In genomic region chr4:90357117-90357710, GRCh38 we compare ENCODE assay signal across 8 cellular contexts.
DNase-seq lines count a peak whose midpoint lies in the region; ATAC-seq, FAIRE-seq and TF ChIP-seq lines count a peak whose summit lies in the region.

No MANE protein-coding gene starts in this region.

- H3K27ac ChIP-seq in K562 (ENCODE audit: extremely low read depth, low read depth, low read length) (no peak overlapping the region), lower lobe of right lung (no peak overlapping the region)

- FAIRE-seq in K562 (lab: Jason Lieb, UNC): no peak
- no peak for FAIRE-seq in GM12891 (lab: Jason Lieb, UNC)

- ATAC-seq in GM21367 (IDR thresholded peaks at IDR 0.05; ENCODE audit: unreplicated experiment): peak; percentile 62
- ATAC-seq in K562: no peak
- peak in 1 of 2 donors; percentile 65 for ATAC-seq in lower lobe of right lung
- no peak for ATAC-seq in activated T-helper 17 cell treated with anti-CD3 and anti-CD28 coated beads, Interleukin-2, amount 50 U/mL, for 72 hours (replicated peaks)

- BruUV-seq in K562 (replicated peaks; lab: Mats Ljungman, UMichigan): no TSS peak

- H3K36me3 ChIP-seq in K562 (ENCODE audit: control insufficient read depth, insufficient read depth, low read length): no peaks in the 10 kb centered on the region
- H3K36me3 ChIP-seq in lower lobe of right lung: no peaks in the 10 kb centered on the region

- POLR2A ChIA-PET in K562 (lab: Yijun Ruan, JAX): no interaction called here

- TF ChIP-seq POLR2A in K562 (conservative IDR thresholded peaks at IDR 0.05) (no peak), GM12891 (IDR thresholded peaks at IDR 0.05; ENCODE audit: low read depth, low read length) (no peak)

- H3K79me2 ChIP-seq in K562 (ENCODE audit: control insufficient read depth, insufficient read depth, low read length): no peaks in the 10 kb centered on the region

- H3K9me3 Mint-ChIP-seq in activated T-helper 17 cell treated with anti-CD3 and anti-CD28 coated beads, Interleukin-2, amount 50 U/mL, for 72 hours: no peaks in the 10 kb centered on the region

- intact Hi-C loops in K562 (cut with micrococcal nuclease): no loop called here
- intact Hi-C loops in lower lobe of right lung (cut with DNase I): no loop called here

- H3K27me3 Mint-ChIP-seq in activated T-helper 17 cell treated with anti-CD3 and anti-CD28 coated beads, Interleukin-2, amount 50 U/mL, for 72 hours: no peaks in the 10 kb centered on the region

- in situ Hi-C loops in K562 (cut with MboI): no loop called here

- H3K4me3 Mint-ChIP-seq in activated T-helper 17 cell treated with anti-CD3 and anti-CD28 coated beads, Interleukin-2, amount 50 U/mL, for 72 hours: no peak overlapping the region

- H3K4me3 ChIP-seq in K562 (no peak overlapping the region), lower lobe of right lung (no peak overlapping the region)

- DNase-seq in Ammon's horn (ENCODE audit: low spot score) (peak; percentile 65), NCI-H2171 (lab: John Stamatoyannopoulos, UW) (peak; percentile 28), K562 (ENCODE audit: extremely low read depth in 1 of 4, low spot score in 3 of 4) (peak in 2 of 4 experiments; percentile 2 to 28), lower lobe of right lung (no peak), GM12891 (ENCODE audit: insufficient read length, low spot score) (no peak), activated gamma-delta T cell (lab: John Stamatoyannopoulos, UW) (no peak)

- CTCF ChIA-PET in K562 (lab: Yijun Ruan, JAX; ENCODE audit: low intra/inter-chr PET ratio): no interaction called here

- H3K36me3 Mint-ChIP-seq in activated T-helper 17 cell treated with anti-CD3 and anti-CD28 coated beads, Interleukin-2, amount 50 U/mL, for 72 hours (ENCODE audit: low read depth): no peaks in the 10 kb centered on the region

- 0% methylated on average over 3 of the region's 3 CpGs for WGBS in K562 (ENCODE audit: insufficient coverage, low coverage, missing lambda C conversion rate)

- no peaks in the 10 kb centered on the region for H3K9me1 ChIP-seq in K562 (ENCODE audit: control insufficient read depth, insufficient read depth, low read length)

- no peaks in the 10 kb centered on the region for H3K4me1 Mint-ChIP-seq in activated T-helper 17 cell treated with anti-CD3 and anti-CD28 coated beads, Interleukin-2, amount 50 U/mL, for 72 hours

- no peak overlapping the region for H3K9ac ChIP-seq in K562 (ENCODE audit: insufficient read depth in 1 of 2, low read depth in 2 of 2, low read length in 2 of 2)

- peak in 1 of 3 experiments; percentile 14; a peak in 1 of 6 replicates for TF ChIP-seq CTCF in K562 (IDR thresholded peaks at IDR 0.05 in 2 of 3, conservative IDR thresholded peaks at IDR 0.05 in 1 of 3; ENCODE audit: insufficient read depth in 2 of 3, low read depth in 1 of 3, low read length in 3 of 3)
- peak; percentile 47 for TF ChIP-seq CTCF in lower lobe of right lung (IDR thresholded peaks at IDR 0.05)

- H3K4me2 ChIP-seq in K562 (ENCODE audit: insufficient read depth, low read length): no peak overlapping the region

- no peak overlapping the region for H3K27ac Mint-ChIP-seq in activated T-helper 17 cell treated with anti-CD3 and anti-CD28 coated beads, Interleukin-2, amount 50 U/mL, for 72 hours

- H3K9me3 ChIP-seq in K562 (replicated peaks; ENCODE audit: control insufficient read depth, insufficient read depth, low read depth, low read length): no peaks in the 10 kb centered on the region
- no peaks in the 10 kb centered on the region for H3K9me3 ChIP-seq in lower lobe of right lung

- no peaks in the 10 kb centered on the region for H4K20me1 ChIP-seq in K562 (replicated peaks; ENCODE audit: control insufficient read depth, insufficient read depth, low read length)

- H2AFZ ChIP-seq in K562 (ENCODE audit: low read depth, low read length): no peak overlapping the region

- H3K4me1 ChIP-seq in K562 (replicated peaks in 1 of 2; ENCODE audit: control insufficient read depth in 2 of 2, insufficient read depth in 2 of 2, low read length in 2 of 2): no peaks in the 10 kb centered on the region
- H3K4me1 ChIP-seq in lower lobe of right lung: no peaks in the 10 kb centered on the region

- H3K27me3 ChIP-seq in K562 (ENCODE audit: control insufficient read depth in 2 of 2, insufficient read depth in 2 of 2, low read length in 2 of 2): no peaks in the 10 kb centered on the region
- H3K27me3 ChIP-seq in lower lobe of right lung (ENCODE audit: low read depth): no peaks in the 10 kb centered on the region

- TF ChIP-seq RAD21 in K562 (CRISPR knock-in tag; conservative IDR thresholded peaks at IDR 0.05 in 1 of 2, IDR thresholded peaks at IDR 0.05 in 1 of 2): peak; percentile 35 to 60

- no peak for TF ChIP-seq EP300 in K562 (IDR thresholded peaks at IDR 0.05; ENCODE audit: low read length)

TF ChIP-seq in K562, 482 proteins besides CTCF, POLR2A, EP300 and RAD21:
- TF ChIP-seq FOXA1 (IDR thresholded peaks at IDR 0.05; ENCODE audit: borderline replicate concordance) (no peak), ID3 (CRISPR knock-in tag; IDR thresholded peaks at IDR 0.05) (no peak), ID3 (tag; IDR thresholded peaks at IDR 0.05) (no peak)
TF ChIP-seq in K562: peak in this region for 0.

TF ChIP-seq in GM12891, 5 proteins besides CTCF, POLR2A, EP300 and RAD21:
- TF ChIP-seq POU2F2 (IDR thresholded peaks at IDR 0.05; ENCODE audit: low read depth, low read length): no peak
- TF ChIP-seq TAF1 (IDR thresholded peaks at IDR 0.05; ENCODE audit: low read depth, low read length): no peak
- no peak for TF ChIP-seq PAX5 (IDR thresholded peaks at IDR 0.05; ENCODE audit: insufficient read depth, low read length, severe bottlenecking)
- no peak for TF ChIP-seq SPI1 (IDR thresholded peaks at IDR 0.05; ENCODE audit: low read depth, low read length)
- no peak for TF ChIP-seq POLR2AphosphoS5 (IDR thresholded peaks at IDR 0.05; ENCODE audit: low read depth, low read length)

Comparison
In these comparisons a context has a peak if more than half of its experiments do, and no peak if none do; other contexts are left out.
1. DNase-seq: peak in Ammon's horn (single experiment) and NCI-H2171 (single experiment); none in lower lobe of right lung (single experiment), GM12891 (single experiment) and activated gamma-delta T cell (single experiment).